In genomic region chr9:21434202-21435014, GRCh38 we compare ENCODE assay signal across 8 cellular contexts. TPM values are rescaled to one million over a fixed set of nuclear protein-coding genes. Genes with fewer than 3 reads are reported as not detected.
A peak's percentile ranks its signal among the peaks of the same experiment; 100 is the strongest.
DNase-seq lines count a peak whose midpoint lies in the region; ATAC-seq and TF ChIP-seq lines count a peak whose summit lies in the region.

No MANE protein-coding gene starts in this region.

- TF ChIP-seq CTCF in natural killer cell (IDR thresholded peaks at IDR 0.05) = peak; percentile 43

- no peak overlapping the region for H3K4me3 Mint-ChIP-seq in natural killer cell
- no peak overlapping the region for H3K4me3 Mint-ChIP-seq in natural killer cell treated with Interleukin-12 subunit alpha and Interleukin-12 subunit beta and Interleukin-15 and Interleukin-18, amount 100 ng/mL, for 72 hours

- DNase-seq in natural killer cell = no peak
- DNase-seq in natural killer cell treated with Interleukin-12 subunit alpha and Interleukin-12 subunit beta and Interleukin-15 and Interleukin-18, amount 100 ng/mL, for 72 hours (ENCODE audit: low spot score) = no peak
- peak; percentile 79 for DNase-seq in NCI-H1694 (lab: John Stamatoyannopoulos, UW)
- DNase-seq in activated CD4-positive, alpha-beta T cell treated with anti-CD3 and anti-CD28 coated beads, Interleukin-2, amount 50 U/mL, for 1 hour = peak; percentile 33
- peak; percentile 71 for DNase-seq in foreskin melanocyte
- peak; percentile 59 for DNase-seq in stimulated activated CD4-positive, alpha-beta T cell treated with anti-CD3 and anti-CD28 coated beads, Interleukin-15, amount 100 ng/mL, for 24 hours
- DNase-seq in Right ventricle myocardium superior = no peak

- intact Hi-C loops in natural killer cell (cut with micrococcal nuclease) (loop anchor here (1.0 kb wide), 1 partner anchor 355 kb away; no protein-coding TSS in a partner anchor), Right ventricle myocardium superior (cut with DNase I) (no loop called here)

- no peaks in the 10 kb centered on the region for H3K9me3 Mint-ChIP-seq in natural killer cell
- no peaks in the 10 kb centered on the region for H3K9me3 Mint-ChIP-seq in natural killer cell treated with Interleukin-12 subunit alpha and Interleukin-12 subunit beta and Interleukin-15 and Interleukin-18, amount 100 ng/mL, for 72 hours

- ATAC-seq in natural killer cell (peak in 1 of 3 donors; percentile 49), HG02852 (IDR thresholded peaks at IDR 0.05; ENCODE audit: unreplicated experiment) (no peak), Right ventricle myocardium superior (ENCODE audit: poor library complexity) (no peak)
- no peak for ATAC-seq in natural killer cell treated with Interleukin-12 subunit alpha and Interleukin-12 subunit beta and Interleukin-15 and Interleukin-18, amount 100 ng/mL, for 72 hours

- no peaks in the 10 kb centered on the region for H3K36me3 Mint-ChIP-seq in natural killer cell
- no peaks in the 10 kb centered on the region for H3K36me3 Mint-ChIP-seq in natural killer cell treated with Interleukin-12 subunit alpha and Interleukin-12 subunit beta and Interleukin-15 and Interleukin-18, amount 100 ng/mL, for 72 hours

- H3K27ac Mint-ChIP-seq in natural killer cell = no peak overlapping the region
- H3K27ac Mint-ChIP-seq in natural killer cell treated with Interleukin-12 subunit alpha and Interleukin-12 subunit beta and Interleukin-15 and Interleukin-18, amount 100 ng/mL, for 72 hours = no peak overlapping the region

- peaks cover 28 to 33% of the 10 kb centered on the region in 2 donors for H3K27me3 Mint-ChIP-seq in natural killer cell (ENCODE audit: low read depth in 2 of 2)
- H3K27me3 Mint-ChIP-seq in natural killer cell treated with Interleukin-12 subunit alpha and Interleukin-12 subunit beta and Interleukin-15 and Interleukin-18, amount 100 ng/mL, for 72 hours = peaks cover 15 to 16% of the 10 kb centered on the region in 2 donors

- no peaks in the 10 kb centered on the region for H3K4me1 Mint-ChIP-seq in natural killer cell
- H3K4me1 Mint-ChIP-seq in natural killer cell treated with Interleukin-12 subunit alpha and Interleukin-12 subunit beta and Interleukin-15 and Interleukin-18, amount 100 ng/mL, for 72 hours (ENCODE audit: low read depth in 2 of 2) = no peaks in the 10 kb centered on the region

RNA-seq across cellular contexts. Expression of gene IFNA1, which starts 5.8 kb away (rescaled TPM):
- total RNA-seq in natural killer cell = not detected
- not detected for total RNA-seq in natural killer cell treated with Interleukin-12 subunit alpha and Interleukin-12 subunit beta and Interleukin-15 and Interleukin-18, amount 100 ng/mL, for 72 hours
- total RNA-seq in Right ventricle myocardium superior = not detected

RNA-seq across cellular contexts. Expression of gene IFNA8, which starts 25.5 kb away (rescaled TPM):
- total RNA-seq in natural killer cell (not detected), Right ventricle myocardium superior (not detected)
- total RNA-seq in natural killer cell treated with Interleukin-12 subunit alpha and Interleukin-12 subunit beta and Interleukin-15 and Interleukin-18, amount 100 ng/mL, for 72 hours = not detected

RNA-seq across cellular contexts. Expression of gene IFNE, which starts 47.7 kb away (rescaled TPM):
- total RNA-seq in natural killer cell (not detected), Right ventricle myocardium superior (not detected)
- total RNA-seq in natural killer cell treated with Interleukin-12 subunit alpha and Interleukin-12 subunit beta and Interleukin-15 and Interleukin-18, amount 100 ng/mL, for 72 hours = not detected

RNA-seq across cellular contexts. Expression of gene IFNA2, which starts 49.2 kb away (rescaled TPM):
- total RNA-seq in natural killer cell (not detected), Right ventricle myocardium superior (not detected)
- not detected for total RNA-seq in natural killer cell treated with Interleukin-12 subunit alpha and Interleukin-12 subunit beta and Interleukin-15 and Interleukin-18, amount 100 ng/mL, for 72 hours

Comparison
In these comparisons a context has a peak if more than half of its experiments do, and no peak if none do; other contexts are left out.
1. DNase-seq: peak in NCI-H1694 (single experiment), activated CD4-positive, alpha-beta T cell treated with anti-CD3 and anti-CD28 coated beads, Interleukin-2, amount 50 U/mL, for 1 hour (single experiment), foreskin melanocyte (single experiment) and stimulated activated CD4-positive, alpha-beta T cell treated with anti-CD3 and anti-CD28 coated beads, Interleukin-15, amount 100 ng/mL, for 24 hours (single experiment); none in natural killer cell (single experiment), natural killer cell treated with Interleukin-12 subunit alpha and Interleukin-12 subunit beta and Interleukin-15 and Interleukin-18, amount 100 ng/mL, for 72 hours (single experiment) and Right ventricle myocardium superior (single experiment).